In the genomic region with DNA sequence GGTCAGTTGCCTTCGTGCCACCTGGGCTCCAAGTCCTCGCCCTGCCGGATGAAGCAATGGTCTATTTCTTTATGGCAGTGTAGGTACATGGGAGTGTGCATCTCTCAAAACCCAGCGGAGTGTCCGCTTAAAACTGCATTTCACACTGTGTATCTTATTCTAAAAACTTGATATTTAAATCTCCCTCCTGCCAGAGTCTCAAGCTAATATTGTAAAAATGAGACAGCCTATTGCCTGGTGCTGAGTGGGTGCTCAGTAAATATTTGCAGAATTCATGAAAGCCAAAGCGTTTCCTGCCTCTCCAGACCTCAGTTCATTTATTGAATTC, we compare ENCODE assay signal across 8 cellular contexts. TPM values are rescaled to one million over a fixed set of nuclear protein-coding genes. Genes with fewer than 3 reads are reported as not detected.
DNase-seq lines count a peak whose midpoint lies in the region; ATAC-seq and TF ChIP-seq lines count a peak whose summit lies in the region.

No MANE protein-coding gene starts in this region.

- intact Hi-C loops in breast epithelium (cut with DNase I; ENCODE audit: low total_unique reads): no loop called here
- intact Hi-C loops in posterior cingulate gyrus (cut with DNase I): loop anchor here (10.0 kb wide), 1 partner anchor 73 kb away; no protein-coding TSS in a partner anchor

- H3K27ac ChIP-seq in HUES6 (ENCODE audit: low read depth, low read length) (no peak overlapping the region), breast epithelium (peak overlapping the region in 1 of 2 donors; percentile 95), mucosa of rectum (ENCODE audit: low read depth in 2 of 2, low read length in 2 of 2) (peak overlapping the region; percentile 92 to 94)

- H3K27me3 ChIP-seq in HUES6 (ENCODE audit: control insufficient read depth, insufficient read depth, low read length): no peaks in the 10 kb centered on the region
- no peaks in the 10 kb centered on the region for H3K27me3 ChIP-seq in breast epithelium
- H3K27me3 ChIP-seq in mucosa of rectum (ENCODE audit: control insufficient read depth in 2 of 2, insufficient read depth in 2 of 2, low read length in 2 of 2): no peaks in the 10 kb centered on the region

- H3K4me3 ChIP-seq in HUES6 (ENCODE audit: low read depth, low read length): peak overlapping the region; percentile 78
- peak overlapping the region; percentile 84 to 92 (median 92) for H3K4me3 ChIP-seq in breast epithelium
- peak overlapping the region; percentile 66 to 77 for H3K4me3 ChIP-seq in mucosa of rectum (ENCODE audit: low read length in 2 of 2)

- DNase-seq in COLO668 (lab: John Stamatoyannopoulos, UW; ENCODE audit: unreplicated experiment) (peak; percentile 14), breast epithelium (ENCODE audit: low spot score in 2 of 2) (no peak), pons (ENCODE audit: low spot score) (no peak), posterior cingulate gyrus (no peak), NOMO-1 treated with dmso at 0.1 percent for 144 hours (lab: John Stamatoyannopoulos, UW; ENCODE audit: unreplicated experiment) (no peak)

- no peak for ATAC-seq in HG03108 (IDR thresholded peaks at IDR 0.05; ENCODE audit: unreplicated experiment)

- no peak for TF ChIP-seq CTCF in breast epithelium (IDR thresholded peaks at IDR 0.05)

- H3K36me3 ChIP-seq in HUES6 (ENCODE audit: control insufficient read depth, insufficient read depth, low read length) (no peaks in the 10 kb centered on the region), breast epithelium (no peaks in the 10 kb centered on the region), mucosa of rectum (ENCODE audit: control insufficient read depth in 2 of 2, insufficient read depth in 2 of 2, low read length in 2 of 2) (no peaks in the 10 kb centered on the region)

- H3K9me3 ChIP-seq in HUES6 (ENCODE audit: control insufficient read depth, insufficient read depth, low read depth, low read length) (no peaks in the 10 kb centered on the region), breast epithelium (no peaks in the 10 kb centered on the region), mucosa of rectum (ENCODE audit: control insufficient read depth in 2 of 2, low read length in 2 of 2) (no peaks in the 10 kb centered on the region)

- H3K4me1 ChIP-seq in HUES6 (ENCODE audit: control insufficient read depth, insufficient read depth, low read length): peaks cover 10% of the 10 kb centered on the region
- H3K4me1 ChIP-seq in breast epithelium: no peaks in the 10 kb centered on the region
- H3K4me1 ChIP-seq in mucosa of rectum (ENCODE audit: control insufficient read depth in 2 of 2, insufficient read depth in 2 of 2, low read length in 2 of 2): peaks cover 27 to 39% of the 10 kb centered on the region in 2 donors

- no peak for TF ChIP-seq POLR2A in breast epithelium (IDR thresholded peaks at IDR 0.05)

- H3K9ac ChIP-seq in HUES6 (ENCODE audit: low read length) (no peak overlapping the region), mucosa of rectum (ENCODE audit: low read depth in 1 of 2, low read length in 2 of 2) (peak overlapping the region in 1 of 2 donors; percentile 47)

RNA-seq across cellular contexts. Expression of a gene that starts 0.3 kb away (rescaled TPM):
- 10 to 100 TPM; 44.9 to 71.0 (median 69.2) TPM for total RNA-seq in breast epithelium

RNA-seq across cellular contexts. Expression of a gene that starts 14.5 kb away (rescaled TPM):
- not detected for total RNA-seq in breast epithelium

RNA-seq across cellular contexts. Expression of a gene that starts 53.4 kb away (rescaled TPM):
- total RNA-seq in breast epithelium: 1 to 10 TPM; 2.9 to 5.8 (median 4.9) TPM
